12 cellular contexts compared by ENCODE assay signal in genomic region chr3:171876651-171877272, GRCh38. TPM values are rescaled to one million over a fixed set of nuclear protein-coding genes. Genes with fewer than 3 reads are reported as not detected.
DNase-seq lines count a peak whose midpoint lies in the region; TF ChIP-seq lines count a peak whose summit lies in the region.
"Had no signal": no experiment of that assay in that cellular context is flagged by ENCODE, and none has a peak within 500 bp of the region (broad histone marks: within the 10 kb centered on the region; RNA-seq: fewer than 3 reads in every experiment).

No MANE protein-coding gene starts in this region.

- H3K27ac ChIP-seq in esophagus muscularis mucosa (replicated peaks in 1 of 4), result peak overlapping the region; percentile 37 to 83 (median 61)
- no peak overlapping the region for H3K27ac ChIP-seq in MM.1S (ENCODE audit: low read length)
- H3K27ac ChIP-seq: dorsolateral prefrontal cortex had no signal

- no peak overlapping the region for H3K4me3 Mint-ChIP-seq in glutamatergic neuron (ENCODE audit: unreplicated experiment)
- H3K4me3 Mint-ChIP-seq: activated CD4-positive, alpha-beta memory T cell treated with anti-CD3 and anti-CD28 coated beads for 36 hours had no signal

- intact Hi-C loops in esophagus muscularis mucosa (cut with DNase I), result no loop called here

- H3K36me3 ChIP-seq in esophagus muscularis mucosa (no peaks in the 10 kb centered on the region), MM.1S (replicated peaks; ENCODE audit: insufficient read depth, low read length) (no peaks in the 10 kb centered on the region)

- H3K79me2 ChIP-seq in MM.1S (ENCODE audit: low read length), result no peaks in the 10 kb centered on the region

- TF ChIP-seq CTCF in esophagus muscularis mucosa (IDR thresholded peaks at IDR 0.05) (no peak), glutamatergic neuron (IDR thresholded peaks at IDR 0.05; ENCODE audit: partially characterized antibody, unreplicated experiment) (no peak), MM.1S (IDR thresholded peaks at IDR 0.05; ENCODE audit: low read length) (no peak)

- H3K9ac ChIP-seq in MM.1S (ENCODE audit: low read length), result no peak overlapping the region

- H3K9me3 ChIP-seq in esophagus muscularis mucosa (no peaks in the 10 kb centered on the region), MM.1S (replicated peaks; ENCODE audit: insufficient read depth, low read length) (no peaks in the 10 kb centered on the region)

- H3K4me1 ChIP-seq in esophagus muscularis mucosa (peaks cover 20 to 62% (median 61%) of the 10 kb centered on the region in 4 donors), MM.1S (ENCODE audit: low read length) (no peaks in the 10 kb centered on the region)

- peak; percentile 66 for DNase-seq in GM03348 (ENCODE audit: low spot score)
- peak; percentile 47 for DNase-seq in NCI-H460 (ENCODE audit: extremely low read depth, low read depth)
- no peak for DNase-seq in esophagus muscularis mucosa (ENCODE audit: extremely low spot score)
- peak; percentile 89 for DNase-seq in skeletal muscle cell (ENCODE audit: low read depth)
- DNase-seq in glutamatergic neuron, result no peak
- no peak for DNase-seq in stimulated activated CD4-positive, alpha-beta T cell treated with anti-CD3 and anti-CD28 coated beads, Interleukin-4, amount 100 ng/mL, for 4 hours
- DNase-seq in MM.1S, result no peak
- no peak for DNase-seq in hippocampal formation (lab: John Stamatoyannopoulos, UW)
- DNase-seq: activated CD4-positive, alpha-beta memory T cell treated with anti-CD3 and anti-CD28 coated beads for 36 hours; dorsolateral prefrontal cortex had no signal

- no peak for TF ChIP-seq POLR2A in esophagus muscularis mucosa (IDR thresholded peaks at IDR 0.05; ENCODE audit: low read depth)

- no peak overlapping the region for H3K4me2 ChIP-seq in MM.1S (ENCODE audit: low read depth, low read length)

- no peaks in the 10 kb centered on the region for H3K27me3 Mint-ChIP-seq in glutamatergic neuron (ENCODE audit: unreplicated experiment)

- no peaks in the 10 kb centered on the region for H3K9me3 Mint-ChIP-seq in glutamatergic neuron (ENCODE audit: unreplicated experiment)
- H3K9me3 Mint-ChIP-seq: activated CD4-positive, alpha-beta memory T cell treated with anti-CD3 and anti-CD28 coated beads for 36 hours had no signal

- H4K20me1 ChIP-seq in MM.1S (ENCODE audit: insufficient read depth, low read length), result no peaks in the 10 kb centered on the region

- no peaks in the 10 kb centered on the region for H3K9me2 ChIP-seq in MM.1S (replicated peaks; ENCODE audit: insufficient read depth, low read length)

- no peak overlapping the region for H2AFZ ChIP-seq in MM.1S (ENCODE audit: low read length)

- H3K36me3 Mint-ChIP-seq in glutamatergic neuron (ENCODE audit: unreplicated experiment), result no peaks in the 10 kb centered on the region
- H3K36me3 Mint-ChIP-seq: activated CD4-positive, alpha-beta memory T cell treated with anti-CD3 and anti-CD28 coated beads for 36 hours had no signal

- no peaks in the 10 kb centered on the region for H3K27me3 ChIP-seq in esophagus muscularis mucosa
- no peaks in the 10 kb centered on the region for H3K27me3 ChIP-seq in MM.1S (replicated peaks; ENCODE audit: insufficient read depth, low read length)
- H3K27me3 ChIP-seq: dorsolateral prefrontal cortex had no signal

- WGBS in esophagus muscularis mucosa, result 36% methylated on average over 6 of the region's 6 CpGs

- H3F3A ChIP-seq in MM.1S (ENCODE audit: insufficient read depth, low read length), result no peaks in the 10 kb centered on the region

- peaks cover 6% of the 10 kb centered on the region for H3K4me1 Mint-ChIP-seq in glutamatergic neuron (ENCODE audit: low read depth, unreplicated experiment)

- no peak overlapping the region for H3K27ac Mint-ChIP-seq in glutamatergic neuron (ENCODE audit: unreplicated experiment)
- H3K27ac Mint-ChIP-seq: activated CD4-positive, alpha-beta memory T cell treated with anti-CD3 and anti-CD28 coated beads for 36 hours had no signal

- TF ChIP-seq EP300 in esophagus muscularis mucosa (IDR thresholded peaks at IDR 0.05), result no peak

- no peak overlapping the region for H3K4me3 ChIP-seq in esophagus muscularis mucosa
- no peak overlapping the region for H3K4me3 ChIP-seq in skeletal muscle cell (ENCODE audit: low read depth, low read length)
- H3K4me3 ChIP-seq in MM.1S (ENCODE audit: low read length), result no peak overlapping the region
- H3K4me3 ChIP-seq: dorsolateral prefrontal cortex had no signal

RNA-seq across cellular contexts. Expression of gene TMEM212, which starts 33.6 kb away (rescaled TPM):
- not detected in 2 replicates for total RNA-seq in NCI-H460 (2014; rRNA removed; shearing (Covaris generic))
- polyA plus RNA-seq in NCI-H460 (2014; cell fraction: nucleus; rRNA removed), result not detected in 2 replicates
- total RNA-seq in esophagus muscularis mucosa, result not detected
- not detected for total RNA-seq in glutamatergic neuron (ENCODE audit: unreplicated experiment)
- total RNA-seq: activated CD4-positive, alpha-beta memory T cell treated with anti-CD3 and anti-CD28 coated beads for 36 hours; mononuclear cell; OCI-LY7 had no signal

Comparison
In these comparisons a context has a peak if more than half of its experiments do, and no peak if none do; other contexts are left out.
1. DNase-seq: peak in GM03348 (single experiment), NCI-H460 (single experiment) and skeletal muscle cell (single experiment); none in esophagus muscularis mucosa (single experiment), glutamatergic neuron (single experiment), stimulated activated CD4-positive, alpha-beta T cell treated with anti-CD3 and anti-CD28 coated beads, Interleukin-4, amount 100 ng/mL, for 4 hours (0 of 2), MM.1S (single experiment) and hippocampal formation (0 of 2).